In the genomic region with DNA sequence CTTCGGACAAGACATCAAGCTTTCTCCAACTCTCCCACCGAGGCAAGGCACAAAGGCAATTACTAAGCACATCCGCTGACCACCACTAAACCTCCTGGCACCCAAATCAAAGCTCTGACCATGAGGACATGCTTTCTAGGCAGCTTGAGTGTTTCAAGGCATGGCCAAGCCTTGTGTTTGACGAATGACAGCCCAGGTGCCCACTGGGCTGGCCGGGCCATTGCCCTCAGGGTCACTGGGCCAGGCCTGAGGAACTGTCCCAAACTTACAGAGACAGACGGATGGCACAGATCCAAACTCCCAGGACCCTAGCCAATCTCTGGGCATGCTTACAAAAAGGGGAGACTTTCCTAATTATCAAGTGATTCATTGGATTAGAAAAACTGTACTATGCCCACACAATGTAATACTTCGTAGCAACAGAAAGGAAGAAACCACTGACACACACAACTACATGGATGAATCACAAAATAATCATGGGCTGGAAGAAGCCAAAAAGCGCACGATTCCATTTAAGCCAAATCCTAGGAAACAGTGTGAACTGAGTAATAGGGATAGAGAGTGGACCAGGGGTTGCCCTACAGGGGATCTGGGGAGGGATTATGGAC, we compare ENCODE assay signal across 16 cellular contexts. TPM values are rescaled to one million over a fixed set of nuclear protein-coding genes. Genes with fewer than 3 reads are reported as not detected.
DNase-seq lines count a peak whose midpoint lies in the region; ATAC-seq, FAIRE-seq and TF ChIP-seq lines count a peak whose summit lies in the region.
"Had no signal": no experiment of that assay in that cellular context is flagged by ENCODE, and none has a peak within 500 bp of the region (broad histone marks: within the 10 kb centered on the region; RNA-seq: fewer than 3 reads in every experiment).

No MANE protein-coding gene starts in this region.

- H3K27me3 ChIP-seq in bronchial epithelial cell (ENCODE audit: control insufficient read depth, insufficient read depth, low read length) (no peaks in the 10 kb centered on the region), skeletal muscle satellite cell (ENCODE audit: control insufficient read depth, insufficient read depth, low read length) (no peaks in the 10 kb centered on the region)

- H3K4me3 ChIP-seq in bronchial epithelial cell (ENCODE audit: low read depth, low read length) = no peak overlapping the region
- no peak overlapping the region for H3K4me3 ChIP-seq in skeletal muscle satellite cell (ENCODE audit: low read length)

- peak; percentile 58 for FAIRE-seq in bronchial epithelial cell (lab: Jason Lieb, UNC)
- FAIRE-seq in frontal cortex (lab: Jason Lieb, UNC) = no peak

- no peaks in the 10 kb centered on the region for H3K9me3 ChIP-seq in skeletal muscle satellite cell (replicated peaks; ENCODE audit: low read length)

- H3K9ac ChIP-seq in skeletal muscle satellite cell (ENCODE audit: low read depth, low read length) = no peak overlapping the region

- DNase-seq in M059J (ENCODE audit: low read depth) (peak; percentile 12), bronchial epithelial cell (ENCODE audit: low read depth) (peak; percentile 94), fibroblast of the conjunctiva (ENCODE audit: low read depth) (peak; percentile 12), 8988T (no peak), frontal cortex (ENCODE audit: low spot score in 2 of 2) (no peak)
- DNase-seq in activated CD4-positive, CD25-positive, alpha-beta regulatory T cell treated with anti-CD3 and anti-CD28 coated beads, Interleukin-2, amount 50 U/mL, for 72 hours = no peak
- DNase-seq: activated CD4-positive, alpha-beta memory T cell treated with anti-CD3 and anti-CD28 coated beads for 36 hours; amniotic stem cell; DND-41; NCI-H526; OCI-M1; right cardiac atrium; stimulated activated CD4-positive, alpha-beta T cell treated with anti-CD3 and anti-CD28 coated beads, Interleukin-2, amount 100 ng/mL, for 48 hours; stimulated activated CD8-positive, alpha-beta memory T cell treated with anti-CD3 and anti-CD28 coated beads, Interleukin-4, amount 100 ng/mL, for 48 hours had no signal

- ATAC-seq in HG02678 (IDR thresholded peaks at IDR 0.05; ENCODE audit: unreplicated experiment) = no peak

- peak overlapping the region; percentile 32 for H3K4me2 ChIP-seq in skeletal muscle satellite cell (ENCODE audit: low read length)

- no peaks in the 10 kb centered on the region for H3K36me3 ChIP-seq in bronchial epithelial cell (ENCODE audit: control insufficient read depth, insufficient read depth, low read length)
- H3K36me3 ChIP-seq in skeletal muscle satellite cell (ENCODE audit: insufficient read depth, low read length) = no peaks in the 10 kb centered on the region

- H3K4me1 ChIP-seq in skeletal muscle satellite cell (ENCODE audit: control insufficient read depth, insufficient read depth, low read length) = peaks cover 67% of the 10 kb centered on the region

- no peak for TF ChIP-seq CTCF in bronchial epithelial cell (IDR thresholded peaks at IDR 0.05; ENCODE audit: insufficient read depth, low read length, severe bottlenecking)

RNA-seq across cellular contexts. Expression of gene CRACDL, which starts 20.2 kb away (rescaled TPM):
- total RNA-seq in M059J (2014; rRNA removed; shearing (Covaris generic)) = not detected in 2 replicates
- total RNA-seq in bronchial epithelial cell (0.26 and 1.4 TPM in 2 replicates), frontal cortex (2.0 TPM)
- under 0.01 and 1.3 TPM in 2 replicates for total RNA-seq in skeletal muscle satellite cell (2012; rRNA removed)

Comparison
In these comparisons a context has a peak if more than half of its experiments do, and no peak if none do; other contexts are left out.
1. DNase-seq: peak in M059J (single experiment), bronchial epithelial cell (single experiment) and fibroblast of the conjunctiva (single experiment); none in 8988T (single experiment), activated CD4-positive, CD25-positive, alpha-beta regulatory T cell treated with anti-CD3 and anti-CD28 coated beads, Interleukin-2, amount 50 U/mL, for 72 hours (single experiment) and frontal cortex (0 of 2).